Comparison of ENCODE assay signal across 17 cellular contexts in genomic region chr5:161411156-161411555, GRCh38.
DNase-seq lines count a peak whose midpoint lies in the region; ATAC-seq, FAIRE-seq and TF ChIP-seq lines count a peak whose summit lies in the region.
"Had no signal": no experiment of that assay in that cellular context is flagged by ENCODE, and none has a peak within 500 bp of the region (broad histone marks: within the 10 kb centered on the region; RNA-seq: fewer than 3 reads in every experiment).

No MANE protein-coding gene starts in this region.

- H3K4me3 ChIP-seq in coronary artery: no peak overlapping the region
- H3K4me3 ChIP-seq: HAP-1 had no signal

- no peak for TF ChIP-seq POLR2A in GM12892 (IDR thresholded peaks at IDR 0.05; ENCODE audit: low read depth, low read length)

- DNase-seq in DMS79 treated with DMSO at 0.1 percent for 48 hours (lab: John Stamatoyannopoulos, UW) (peak; percentile 9), DMS79 (lab: John Stamatoyannopoulos, UW) (no peak), medulla oblongata (ENCODE audit: extremely low spot score) (peak; percentile 4), GM12892 (ENCODE audit: insufficient read length) (no peak), coronary artery (ENCODE audit: low spot score) (no peak)
- DNase-seq: Caco-2; CD8-positive, alpha-beta memory T cell; DMS53 had no signal

- no peak for ATAC-seq in GM18517 (IDR thresholded peaks at IDR 0.05; ENCODE audit: unreplicated experiment)

- FAIRE-seq in GM12892 (lab: Jason Lieb, UNC): no peak
- FAIRE-seq: G401.6, GM12891, GM19239, H1 had no signal

- peak overlapping the region; percentile 38 for H3K27ac ChIP-seq in angular gyrus (ENCODE audit: low read depth, low read length)
- peak overlapping the region; percentile 44 for H3K27ac ChIP-seq in temporal lobe (ENCODE audit: low read depth, low read length)
- H3K27ac ChIP-seq in coronary artery: no peak overlapping the region
- H3K27ac ChIP-seq: 22Rv1 had no signal

- TF ChIP-seq CTCF in coronary artery (IDR thresholded peaks at IDR 0.05): no peak

Comparison
In these comparisons a context has a peak if more than half of its experiments do, and no peak if none do; other contexts are left out.
1. DNase-seq: peak in DMS79 treated with DMSO at 0.1 percent for 48 hours (single experiment) and medulla oblongata (single experiment); none in DMS79 (single experiment), GM12892 (single experiment) and coronary artery (single experiment).
2. H3K27ac ChIP-seq: peak in angular gyrus (single experiment) and temporal lobe (single experiment); none in coronary artery (0 of 2).